16 cellular contexts compared by ENCODE assay signal in genomic region chr1:178137238-178137637, GRCh38. TPM values are rescaled to one million over a fixed set of nuclear protein-coding genes. Genes with fewer than 3 reads are reported as not detected.
A peak's percentile ranks its signal among the peaks of the same experiment; 100 is the strongest.
DNase-seq lines count a peak whose midpoint lies in the region; ATAC-seq and TF ChIP-seq lines count a peak whose summit lies in the region.
"Had no signal": no experiment of that assay in that cellular context is flagged by ENCODE, and none has a peak within 500 bp of the region (broad histone marks: within the 10 kb centered on the region; RNA-seq: fewer than 3 reads in every experiment).

No MANE protein-coding gene starts in this region.

- H3K4me3 ChIP-seq in heart right ventricle (no peak overlapping the region), right atrium auricular region (no peak overlapping the region), coronary artery (peak overlapping the region; percentile 0), MG63 (no peak overlapping the region), transverse colon (no peak overlapping the region)
- H3K4me3 ChIP-seq: mucosa of descending colon, pancreas, suprapubic skin had no signal

- intact Hi-C loops in heart right ventricle (cut with DNase I) (loop anchor here in 2 of 10 donors (5.0 to 10.0 kb wide), 3 partner anchors 35 to 100 kb away; no protein-coding TSS in a partner anchor), posterior vena cava (cut with DNase I) (no loop called here), transverse colon (cut with DNase I; ENCODE audit: low total_unique reads) (no loop called here)

- TF ChIP-seq CTCF in heart right ventricle (IDR thresholded peaks at IDR 0.05) (peak in 4 of 9 donors; percentile 19 to 40 (median 32)), right atrium auricular region (IDR thresholded peaks at IDR 0.05) (no peak), coronary artery (IDR thresholded peaks at IDR 0.05) (no peak), transverse colon (IDR thresholded peaks at IDR 0.05) (no peak)

- H3K4me1 ChIP-seq in heart right ventricle, result peaks cover 3 to 63% (median 41%) of the 10 kb centered on the region in 9 donors
- peaks cover 0 to 32% of the 10 kb centered on the region in 2 donors for H3K4me1 ChIP-seq in right atrium auricular region
- peaks cover 0 to 12% (median 0%) of the 10 kb centered on the region in 4 donors for H3K4me1 ChIP-seq in transverse colon
- H3K4me1 ChIP-seq: pancreas had no signal

- ATAC-seq in heart right ventricle (peak in 5 of 8 donors; percentile 17 to 70 (median 52)), HG03460 (IDR thresholded peaks at IDR 0.05; ENCODE audit: unreplicated experiment) (no peak)
- ATAC-seq: activated CD4-positive, CD25-positive, alpha-beta regulatory T cell treated with anti-CD3 and anti-CD28 coated beads, Interleukin-2, amount 50 U/mL, for 24 hours; mucosa of descending colon had no signal

- DNase-seq in heart right ventricle, result no peak
- no peak for DNase-seq in right atrium auricular region (ENCODE audit: low spot score)
- DNase-seq in coronary artery (ENCODE audit: low spot score), result no peak
- peak; percentile 45 for DNase-seq in midbrain (lab: John Stamatoyannopoulos, UW)
- DNase-seq in MG63, result no peak
- no peak for DNase-seq in posterior vena cava (ENCODE audit: low spot score)
- no peak for DNase-seq in transverse colon
- DNase-seq: central memory CD4-positive, alpha-beta T cell; mucosa of descending colon; NCI-H2029; NCI-H510A treated with DMSO at 0.1 percent for 48 hours; pancreas; T-helper 1 cell had no signal

- H3K27ac ChIP-seq in heart right ventricle, result peak overlapping the region in 6 of 10 donors; percentile 3 to 67 (median 38)
- H3K27ac ChIP-seq in right atrium auricular region, result no peak overlapping the region
- peak overlapping the region in 1 of 2 donors; percentile 1 for H3K27ac ChIP-seq in coronary artery
- H3K27ac ChIP-seq in transverse colon, result peak overlapping the region in 1 of 4 donors; percentile 12
- H3K27ac ChIP-seq: pancreas, suprapubic skin had no signal

- H3K36me3 ChIP-seq in heart right ventricle (no peaks in the 10 kb centered on the region), right atrium auricular region (no peaks in the 10 kb centered on the region), MG63 (no peaks in the 10 kb centered on the region), transverse colon (no peaks in the 10 kb centered on the region)
- H3K36me3 ChIP-seq: pancreas, suprapubic skin had no signal

- no peak for TF ChIP-seq POLR2A in transverse colon (IDR thresholded peaks at IDR 0.05)

- in situ Hi-C loops in transverse colon (cut with MboI; ENCODE audit: low pct_ligation_motif_present in 1 of 4, low pct_unique_long_range_greater_than_20kb in 1 of 4, low sequenced_read_pairs in 3 of 4), result no loop called here

- TF ChIP-seq EP300 in transverse colon (IDR thresholded peaks at IDR 0.05; ENCODE audit: low read depth), result no peak

- no peaks in the 10 kb centered on the region for H3K9me3 ChIP-seq in heart right ventricle
- H3K9me3 ChIP-seq in right atrium auricular region, result no peaks in the 10 kb centered on the region
- no peaks in the 10 kb centered on the region for H3K9me3 ChIP-seq in MG63
- H3K9me3 ChIP-seq in transverse colon, result no peaks in the 10 kb centered on the region
- H3K9me3 ChIP-seq: mucosa of descending colon, pancreas, suprapubic skin had no signal

- 20 to 38% methylated on average over 2 of the region's 2 CpGs for WGBS in heart right ventricle, 2 donors
- WGBS in transverse colon (ENCODE audit: low coverage in 1 of 2), 2 donors, result 44 to 45% methylated on average over 2 of the region's 2 CpGs

- H3K27me3 ChIP-seq in heart right ventricle, result no peaks in the 10 kb centered on the region
- H3K27me3 ChIP-seq in right atrium auricular region, result no peaks in the 10 kb centered on the region
- no peaks in the 10 kb centered on the region for H3K27me3 ChIP-seq in MG63
- H3K27me3 ChIP-seq in transverse colon, result no peaks in the 10 kb centered on the region
- H3K27me3 ChIP-seq: pancreas, suprapubic skin had no signal

RNA-seq across cellular contexts. Expression of gene RASAL2, which starts 43.3 kb away (rescaled TPM):
- 10 to 100 TPM; 26.5 to 59.8 (median 40.0) TPM for total RNA-seq in heart right ventricle
- polyA plus RNA-seq in heart right ventricle, result 1 to 10 TPM; 3.5 to 9.1 TPM
- total RNA-seq in right atrium auricular region, result 10 to 100 TPM; 34.1 to 44.7 TPM
- 17.4 and 18.5 TPM in 2 replicates for total RNA-seq in MG63 (2014; rRNA removed; shearing (Covaris generic); ENCODE audit: low replicate concordance)
- 10 to 100 TPM; 31.0 to 34.8 TPM for total RNA-seq in posterior vena cava
- 10 to 100 TPM; 13.1 to 26.1 (median 19.8) TPM for total RNA-seq in transverse colon

Comparison
In these comparisons a context has a peak if more than half of its experiments do, and no peak if none do; other contexts are left out.
1. H3K27ac ChIP-seq: peak in heart right ventricle (6 of 10); none in right atrium auricular region (0 of 2).